Comparison of ENCODE assay signal across 16 cellular contexts in the genomic region with DNA sequence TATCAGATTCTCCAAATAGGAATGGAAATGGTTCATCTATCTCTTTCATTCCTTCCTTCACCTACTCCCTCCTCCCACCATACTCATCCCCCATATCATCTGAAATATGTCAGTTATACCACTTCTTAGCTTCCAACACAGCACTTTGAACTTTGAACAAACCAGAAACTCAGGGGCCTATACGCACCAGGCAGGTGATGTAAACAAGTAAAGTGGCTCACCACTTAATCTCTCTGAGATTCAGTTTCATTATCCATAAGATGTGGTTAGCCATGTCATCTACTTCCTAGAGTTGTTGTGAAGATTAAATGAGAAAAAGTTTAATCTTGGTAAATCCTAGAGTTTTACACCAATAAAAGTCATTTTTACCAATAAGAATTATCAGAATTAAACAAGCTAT.
A peak's percentile ranks its signal among the peaks of the same experiment; 100 is the strongest.
DNase-seq lines count a peak whose midpoint lies in the region; ATAC-seq, FAIRE-seq and TF ChIP-seq lines count a peak whose summit lies in the region.
"Had no signal": no experiment of that assay in that cellular context is flagged by ENCODE, and none has a peak within 500 bp of the region (broad histone marks: within the 10 kb centered on the region; RNA-seq: fewer than 3 reads in every experiment).

No MANE protein-coding gene starts in this region.

- peaks cover 0 to 11% (median 8%) of the 10 kb centered on the region in 9 donors for H3K4me1 ChIP-seq in heart right ventricle

- WGBS in heart right ventricle, 2 donors: 98% methylated on average over 1 of the region's 1 CpG

- peak; percentile 42 for ATAC-seq in GM19351 (IDR thresholded peaks at IDR 0.05; ENCODE audit: unreplicated experiment)
- ATAC-seq in heart right ventricle: no peak
- ATAC-seq: HCT116 had no signal

- no peaks in the 10 kb centered on the region for H3K9me3 ChIP-seq in heart right ventricle
- H3K9me3 ChIP-seq: MG63 had no signal

- DNase-seq in DMS53 (lab: John Stamatoyannopoulos, UW): peak; percentile 88
- DNase-seq in MV-4-11 (lab: John Stamatoyannopoulos, UW): peak; percentile 7
- peak; percentile 7 for DNase-seq in activated naive CD8-positive, alpha-beta T cell treated with anti-CD3 and anti-CD28 coated beads, Interleukin-2, amount 50 U/mL, for 16 hours (ENCODE audit: low read depth, low spot score)
- DNase-seq in AG08395 (ENCODE audit: low spot score): no peak
- DNase-seq in frontal cortex (ENCODE audit: low spot score in 2 of 2): no peak
- no peak for DNase-seq in heart right ventricle
- DNase-seq in RCC 7860 (ENCODE audit: low spot score): no peak
- DNase-seq: kidney glomerular epithelial cell, MG63, NCI-H446, RPMI8226 had no signal

- H3K27me3 ChIP-seq in heart right ventricle: no peaks in the 10 kb centered on the region
- H3K27me3 ChIP-seq: MG63, neural progenitor cell had no signal

- TF ChIP-seq CTCF in heart right ventricle (IDR thresholded peaks at IDR 0.05): no peak

- intact Hi-C loops in heart right ventricle (cut with DNase I): no loop called here

- no peak overlapping the region for H3K27ac ChIP-seq in heart right ventricle
- H3K27ac ChIP-seq: C4-2B, neural progenitor cell had no signal

- FAIRE-seq in frontal cortex (lab: Jason Lieb, UNC) (no peak), RCC 7860 (lab: Jason Lieb, UNC) (no peak)
- FAIRE-seq: TTC549 had no signal

- no peaks in the 10 kb centered on the region for H3K36me3 ChIP-seq in heart right ventricle
- H3K36me3 ChIP-seq: MG63, neural progenitor cell had no signal

- no peak overlapping the region for H3K4me3 ChIP-seq in heart right ventricle
- H3K4me3 ChIP-seq: MG63, neural progenitor cell had no signal

Comparison
In these comparisons a context has a peak if more than half of its experiments do, and no peak if none do; other contexts are left out.
1. DNase-seq: peak in DMS53 (single experiment), MV-4-11 (single experiment) and activated naive CD8-positive, alpha-beta T cell treated with anti-CD3 and anti-CD28 coated beads, Interleukin-2, amount 50 U/mL, for 16 hours (single experiment); none in AG08395 (single experiment), frontal cortex (0 of 2), heart right ventricle (0 of 2) and RCC 7860 (single experiment).